32 cellular contexts compared by ENCODE assay signal in genomic region chr1:48028218-48028804, GRCh38. TPM values are rescaled to one million over a fixed set of nuclear protein-coding genes. Genes with fewer than 3 reads are reported as not detected.
"Had no signal": no experiment of that assay in that cellular context is flagged by ENCODE, and none has a peak within 500 bp of the region (broad histone marks: within the 10 kb centered on the region; RNA-seq: fewer than 3 reads in every experiment).

No MANE protein-coding gene starts in this region.

- H3K9me3 ChIP-seq: ascending aorta, heart left ventricle, pancreas, prostate gland, testis, uterus had no signal

- H3K27me3 Mint-ChIP-seq: dendritic cell treated with granulocyte-macrophage colony-stimulating factor and Interleukin-4, amounts not matched to agents 40 ng/mL and 50 ng/mL, for 4 days had no signal

- H3K36me3 Mint-ChIP-seq: activated naive CD4-positive, alpha-beta T cell treated with anti-CD3 and anti-CD28 coated beads, Interleukin-2, amount 10 ng/mL, durations not matched to agents 7 days and 5 days; activated naive CD8-positive, alpha-beta T cell treated with anti-CD3 and anti-CD28 coated beads, Interleukin-2, amount 10 ng/mL, durations not matched to agents 7 days and 5 days; brain; naive thymus-derived CD4-positive, alpha-beta T cell; T-cell had no signal

- H3K27ac Mint-ChIP-seq: activated naive CD4-positive, alpha-beta T cell treated with anti-CD3 and anti-CD28 coated beads, Interleukin-2, amount 10 ng/mL, durations not matched to agents 7 days and 5 days; activated naive CD8-positive, alpha-beta T cell treated with anti-CD3 and anti-CD28 coated beads, Interleukin-2, amount 10 ng/mL, durations not matched to agents 7 days and 5 days; activated T-helper 1 cell treated with anti-CD3 and anti-CD28 coated beads, Interleukin-12 subunit alpha, Interleukin-12 subunit beta, Interleukin-2, Interleukin-4 antibody, amounts not matched to agents 30 ng/mL and 10 ng/mL and 1 ng/mL, durations not matched to agents 14 hours and 24 hours and 36 hours; dendritic cell treated with granulocyte-macrophage colony-stimulating factor and Interleukin-4, amounts not matched to agents 40 ng/mL and 50 ng/mL, for 4 days; naive thymus-derived CD4-positive, alpha-beta T cell; T-cell; T-helper 2 cell treated with Interferon-gamma antibody and Interleukin-4, amounts not matched to agents 5 μg/mL and 100 μg/mL, for 36 hours had no signal

- H3K4me1 Mint-ChIP-seq: activated naive CD4-positive, alpha-beta T cell treated with anti-CD3 and anti-CD28 coated beads, Interleukin-2, amount 10 ng/mL, durations not matched to agents 7 days and 5 days; activated naive CD8-positive, alpha-beta T cell treated with anti-CD3 and anti-CD28 coated beads, Interleukin-2, amount 10 ng/mL, durations not matched to agents 7 days and 5 days; naive thymus-derived CD4-positive, alpha-beta T cell; neural crest cell; T-cell had no signal

- H3K4me3 ChIP-seq: ascending aorta, heart left ventricle, pancreas, prostate gland, skin epidermis, testis, uterus had no signal

- DNase-seq: activated CD4-positive, alpha-beta T cell treated with anti-CD3 and anti-CD28 coated beads for 48 hours; activated CD4-positive, alpha-beta T cell treated with anti-CD3 and anti-CD28 coated beads, Interleukin-2, amount 50 U/mL, for 48 hours; activated CD4-positive, CD25-positive, alpha-beta regulatory T cell; activated CD8-positive, alpha-beta memory T cell treated with anti-CD3 and anti-CD28 coated beads for 24 hours; activated gamma-delta T cell; activated naive CD4-positive, alpha-beta T cell treated with anti-CD3 and anti-CD28 coated beads, Interleukin-2, amount 10 ng/mL, durations not matched to agents 7 days and 5 days; activated naive CD8-positive, alpha-beta T cell treated with anti-CD3 and anti-CD28 coated beads, Interleukin-2, amount 10 ng/mL, durations not matched to agents 7 days and 5 days; central memory CD4-positive, alpha-beta T cell; heart left ventricle; left ventricle myocardium superior; midbrain; naive thymus-derived CD4-positive, alpha-beta T cell; nucleus accumbens; pancreas; retina; stimulated activated CD4-positive, alpha-beta T cell treated with anti-CD3 and anti-CD28 coated beads, Interleukin-12 subunit alpha, Interleukin-12 subunit beta, amount 100 ng/mL, for 4 hours; stimulated activated CD4-positive, alpha-beta T cell treated with anti-CD3 and anti-CD28 coated beads, Interleukin-4, amount 100 ng/mL, for 1 hour; stimulated activated naive CD8-positive, alpha-beta T cell treated with anti-CD3 and anti-CD28 coated beads, Interleukin-15, Interleukin-2, amounts not matched to agents 100 U/mL and 50 U/mL, for 24 hours; T-cell; testis; trophoblast cell; uterus had no signal

- H3K4me3 Mint-ChIP-seq: activated naive CD4-positive, alpha-beta T cell treated with anti-CD3 and anti-CD28 coated beads, Interleukin-2, amount 10 ng/mL, durations not matched to agents 7 days and 5 days; activated naive CD8-positive, alpha-beta T cell treated with anti-CD3 and anti-CD28 coated beads, Interleukin-2, amount 10 ng/mL, durations not matched to agents 7 days and 5 days; activated T-helper 1 cell treated with anti-CD3 and anti-CD28 coated beads, Interleukin-12 subunit alpha, Interleukin-12 subunit beta, Interleukin-2, Interleukin-4 antibody, amounts not matched to agents 30 ng/mL and 10 ng/mL and 1 ng/mL, durations not matched to agents 14 hours and 24 hours and 36 hours; brain; dendritic cell treated with granulocyte-macrophage colony-stimulating factor and Interleukin-4, amounts not matched to agents 40 ng/mL and 50 ng/mL, for 4 days; naive thymus-derived CD4-positive, alpha-beta T cell; neural crest cell; T-cell; T-helper 2 cell treated with Interferon-gamma antibody and Interleukin-4, amounts not matched to agents 5 μg/mL and 100 μg/mL, for 36 hours had no signal

- H3K27ac ChIP-seq: ascending aorta, heart left ventricle, pancreas, prostate gland, testis, uterus had no signal

- H3K4me1 ChIP-seq: ascending aorta, heart left ventricle, pancreas, prostate gland, uterus had no signal

- H3K36me3 ChIP-seq: ascending aorta, heart left ventricle, pancreas, prostate gland, uterus had no signal

- H3K9me3 Mint-ChIP-seq: activated naive CD4-positive, alpha-beta T cell treated with anti-CD3 and anti-CD28 coated beads, Interleukin-2, amount 10 ng/mL, durations not matched to agents 7 days and 5 days; activated naive CD8-positive, alpha-beta T cell treated with anti-CD3 and anti-CD28 coated beads, Interleukin-2, amount 10 ng/mL, durations not matched to agents 7 days and 5 days; activated T-helper 1 cell treated with anti-CD3 and anti-CD28 coated beads, Interleukin-12 subunit alpha, Interleukin-12 subunit beta, Interleukin-2, Interleukin-4 antibody, amounts not matched to agents 30 ng/mL and 10 ng/mL and 1 ng/mL, durations not matched to agents 14 hours and 24 hours and 36 hours; brain; dendritic cell treated with granulocyte-macrophage colony-stimulating factor and Interleukin-4, amounts not matched to agents 40 ng/mL and 50 ng/mL, for 4 days; naive thymus-derived CD4-positive, alpha-beta T cell; neural crest cell; T-cell; T-helper 2 cell treated with Interferon-gamma antibody and Interleukin-4, amounts not matched to agents 5 μg/mL and 100 μg/mL, for 36 hours had no signal

- ATAC-seq: heart left ventricle; left ventricle myocardium superior; naive thymus-derived CD4-positive, alpha-beta T cell; pancreas; sciatic nerve; stimulated activated naive CD8-positive, alpha-beta T cell treated with anti-CD3 and anti-CD28 coated beads, Interleukin-15, Interleukin-2, amounts not matched to agents 100 U/mL and 50 U/mL, for 24 hours; T-cell had no signal

- H3K27me3 ChIP-seq: ascending aorta, heart left ventricle, pancreas, testis, uterus had no signal

RNA-seq across cellular contexts. Expression of gene TRABD2B, which starts 31.1 kb away (rescaled TPM):
- total RNA-seq: activated naive CD8-positive, alpha-beta T cell treated with anti-CD3 and anti-CD28 coated beads, Interleukin-2, amount 10 ng/mL, durations not matched to agents 7 days and 5 days; activated T-helper 1 cell treated with anti-CD3 and anti-CD28 coated beads, Interleukin-12 subunit alpha, Interleukin-12 subunit beta, Interleukin-2, Interleukin-4 antibody, amounts not matched to agents 30 ng/mL and 10 ng/mL and 1 ng/mL, durations not matched to agents 14 hours and 24 hours and 36 hours; lung microvascular endothelial cell; naive thymus-derived CD4-positive, alpha-beta T cell; T-cell had no signal
- polyA plus RNA-seq: naive thymus-derived CD4-positive, alpha-beta T cell had no signal
